Comparison of ENCODE assay signal across 1 cellular context in the genomic region with DNA sequence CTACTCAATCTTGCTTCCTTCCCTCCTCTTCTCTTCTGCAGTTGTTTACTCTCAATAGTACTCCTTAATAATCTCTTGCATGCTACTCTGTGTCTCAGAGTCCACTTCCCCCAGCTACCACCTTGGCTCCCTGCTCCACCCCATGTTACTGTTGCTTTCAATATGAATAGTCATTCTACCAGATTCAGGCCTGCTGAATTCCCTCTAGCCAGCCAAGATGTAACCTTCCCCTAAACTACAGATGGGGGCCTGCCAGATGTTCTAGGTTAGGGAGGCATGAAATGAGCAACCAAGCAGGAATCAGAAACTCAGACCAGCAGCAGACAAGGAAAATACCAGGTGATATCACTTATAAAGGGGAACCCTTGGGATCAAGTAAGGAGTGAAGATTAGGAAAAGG.
A peak's percentile ranks its signal among the peaks of the same experiment; 100 is the strongest.
TF ChIP-seq lines count a peak whose summit lies in the region.

No MANE protein-coding gene starts in this region.

TF ChIP-seq in GM12878, 131 proteins besides CTCF, POLR2A, EP300 and RAD21 (continued from another document):
- TF ChIP-seq MXI1 (IDR thresholded peaks at IDR 0.05; ENCODE audit: low read depth, low read length) (no peak), IRF4 (IDR thresholded peaks at IDR 0.05; ENCODE audit: low read depth, low read length) (peak; percentile 56; the same call in 1 of the 2 replicates), TAF1 (IDR thresholded peaks at IDR 0.05; ENCODE audit: borderline replicate concordance, low read depth, low read length) (no peak), CREM (IDR thresholded peaks at IDR 0.05; ENCODE audit: low read depth) (no peak), ZNF207 (IDR thresholded peaks at IDR 0.05; ENCODE audit: borderline replicate concordance) (no peak), NFYA (IDR thresholded peaks at IDR 0.05; ENCODE audit: borderline replicate concordance, low read depth, low read length) (no peak), ZBTB33 (IDR thresholded peaks at IDR 0.05) (no peak), SMC3 (IDR thresholded peaks at IDR 0.05; ENCODE audit: borderline replicate concordance, low read length) (no peak), ETV6 (conservative IDR thresholded peaks at IDR 0.05 in 1 of 2, IDR thresholded peaks at IDR 0.05 in 1 of 2; ENCODE audit: borderline replicate concordance in 1 of 2, low read depth in 1 of 2) (peak in 1 of 2 experiments; percentile 6; a peak in 1 of 4 replicates), JUNB (IDR thresholded peaks at IDR 0.05) (peak; percentile 86), PBX3 (IDR thresholded peaks at IDR 0.05; ENCODE audit: insufficient replicate concordance, low read depth, low read length) (no peak), IKZF2 (IDR thresholded peaks at IDR 0.05) (no peak), SMAD1 (IDR thresholded peaks at IDR 0.05; ENCODE audit: low read depth, partially characterized antibody) (no peak), EGR1 (IDR thresholded peaks at IDR 0.05; ENCODE audit: borderline replicate concordance in 1 of 2, low read depth in 2 of 2, low read length in 2 of 2) (no peak), SIX5 (IDR thresholded peaks at IDR 0.05; ENCODE audit: low read depth, low read length, severe bottlenecking) (no peak), ATF2 (IDR thresholded peaks at IDR 0.05; ENCODE audit: low read length) (peak; percentile 40; the same call in 1 of the 2 replicates), NFXL1 (IDR thresholded peaks at IDR 0.05; ENCODE audit: borderline replicate concordance) (no peak), RUNX3 (IDR thresholded peaks at IDR 0.05; ENCODE audit: low read length) (peak; percentile 44), MTA2 (IDR thresholded peaks at IDR 0.05; ENCODE audit: low read depth) (no peak), FOXM1 (IDR thresholded peaks at IDR 0.05; ENCODE audit: low read depth, low read length) (no peak), NR2F1 (conservative IDR thresholded peaks at IDR 0.05) (no peak), MLLT1 (IDR thresholded peaks at IDR 0.05) (no peak)
